Comparison of ENCODE assay signal across 15 cellular contexts in the genomic region with DNA sequence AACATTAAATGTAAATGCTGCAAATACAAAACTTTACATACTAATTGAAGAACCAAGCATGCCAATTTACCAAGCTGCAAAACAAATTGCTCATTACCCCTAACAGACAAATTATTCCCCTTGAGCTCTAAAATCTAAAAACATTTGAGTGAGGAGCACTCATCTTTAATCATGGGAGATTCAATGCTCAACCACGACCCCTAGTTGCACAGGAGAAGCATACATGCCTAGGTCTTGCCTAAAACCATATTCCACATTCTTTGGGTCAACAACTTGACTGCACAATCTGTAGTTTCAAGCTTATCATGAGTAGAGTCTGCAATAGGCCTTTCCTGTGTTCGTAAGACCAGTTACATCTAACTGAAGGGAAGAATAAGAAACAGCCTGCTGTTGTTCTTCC.
DNase-seq lines count a peak whose midpoint lies in the region; ATAC-seq, FAIRE-seq and TF ChIP-seq lines count a peak whose summit lies in the region.
"Had no signal": no experiment of that assay in that cellular context is flagged by ENCODE, and none has a peak within 500 bp of the region (broad histone marks: within the 10 kb centered on the region; RNA-seq: fewer than 3 reads in every experiment).

No MANE protein-coding gene starts in this region.

- no peak overlapping the region for H3K27ac ChIP-seq in AG04450 (ENCODE audit: low read depth, low read length)
- H3K27ac ChIP-seq: gastroesophageal sphincter, spleen, stomach had no signal

- no peak for TF ChIP-seq POLR2A in H54 (IDR thresholded peaks at IDR 0.05; ENCODE audit: low read depth, low read length)

- no peak for ATAC-seq in omental fat pad (ENCODE audit: low FRiP score)
- no peak for ATAC-seq in GM18873 (IDR thresholded peaks at IDR 0.05; ENCODE audit: low FRiP score, unreplicated experiment)
- ATAC-seq: gastroesophageal sphincter had no signal

- FAIRE-seq in H54 (lab: Jason Lieb, UNC): peak; percentile 27

- POLR2A ChIA-PET in AG04450 (lab: Yijun Ruan, JAX): no interaction called here

- CTCF ChIA-PET in AG04450 (lab: Charles Lee): interaction anchor here (1.1 kb wide), 1 partner anchor 13 kb away, joined by 4 read pairs; no protein-coding TSS in a partner anchor

- H3K9me3 ChIP-seq in AG04450 (ENCODE audit: control insufficient read depth, insufficient read depth, low read length): no peaks in the 10 kb centered on the region
- H3K9me3 ChIP-seq: gastroesophageal sphincter, spleen, stomach had no signal

- no peak for DNase-seq in AG04450 (ENCODE audit: low read depth, low spot score)
- DNase-seq in H54 (ENCODE audit: insufficient read length, low spot score): no peak
- DNase-seq in OCI-M1 (lab: John Stamatoyannopoulos, UW): peak; percentile 33
- DNase-seq in fibroblast of pulmonary artery (ENCODE audit: low read depth): no peak
- DNase-seq in omental fat pad (ENCODE audit: low spot score): no peak
- no peak for DNase-seq in NCI-H2107 (lab: John Stamatoyannopoulos, UW)
- no peak for DNase-seq in activated CD4-positive, CD25-positive, alpha-beta regulatory T cell treated with anti-CD3 and anti-CD28 coated beads, Interleukin-2, amount 50 U/mL, for 72 hours
- DNase-seq: activated effector memory CD4-positive, alpha-beta T cell treated with Interleukin-2 at 50 U/mL for 16 hours; DND-41; NCI-H2171; NK-92 treated with Interleukin-12 subunit alpha and Interleukin-12 subunit beta, amount 100 ng/mL, for 24 hours; spleen; stomach had no signal

- H3K4me3 ChIP-seq in AG04450 (ENCODE audit: low read depth, low read length) (no peak overlapping the region), fibroblast of pulmonary artery (replicated peaks; ENCODE audit: low read depth, low read length) (no peak overlapping the region)
- H3K4me3 ChIP-seq: gastroesophageal sphincter, spleen, stomach had no signal

- no peaks in the 10 kb centered on the region for H3K27me3 ChIP-seq in AG04450 (ENCODE audit: control insufficient read depth, insufficient read depth, low read length)
- H3K27me3 ChIP-seq: gastroesophageal sphincter, spleen, stomach had no signal

- TF ChIP-seq CTCF in AG04450 (IDR thresholded peaks at IDR 0.05; ENCODE audit: low read depth, low read length): peak; percentile 20; the same call in 1 of the 2 replicates
- TF ChIP-seq CTCF in fibroblast of pulmonary artery (IDR thresholded peaks at IDR 0.05; ENCODE audit: low read length, missing control alignments): peak; percentile 22
- TF ChIP-seq CTCF in omental fat pad (IDR thresholded peaks at IDR 0.05): no peak

Comparison
In these comparisons a context has a peak if more than half of its experiments do, and no peak if none do; other contexts are left out.
1. CTCF ChIP-seq: peak in AG04450 (single experiment) and fibroblast of pulmonary artery (single experiment); none in omental fat pad (0 of 3).